14 cellular contexts compared by ENCODE assay signal in the genomic region with DNA sequence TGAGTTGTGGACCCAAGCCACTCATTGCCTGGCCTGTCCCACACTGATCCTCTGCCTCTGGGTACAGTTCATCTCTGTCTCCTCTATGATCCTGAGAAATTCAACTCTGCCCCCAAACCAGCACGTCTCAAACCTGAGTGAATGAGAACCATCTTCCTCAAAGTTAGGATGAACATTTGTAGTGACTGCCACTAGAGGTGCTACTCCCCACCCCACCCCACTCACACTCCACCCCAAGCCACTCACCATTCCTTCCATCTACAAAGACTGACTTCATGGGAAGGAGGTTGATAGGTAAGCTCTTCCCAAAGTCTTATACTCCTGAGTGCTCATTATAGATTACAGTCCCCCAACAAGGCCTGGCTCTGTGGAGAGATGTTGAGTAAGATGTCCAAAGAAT. TPM values are rescaled to one million over a fixed set of nuclear protein-coding genes. Genes with fewer than 3 reads are reported as not detected.
DNase-seq lines count a peak whose midpoint lies in the region; ATAC-seq, FAIRE-seq and TF ChIP-seq lines count a peak whose summit lies in the region.
"Had no signal": no experiment of that assay in that cellular context is flagged by ENCODE, and none has a peak within 500 bp of the region (broad histone marks: within the 10 kb centered on the region; RNA-seq: fewer than 3 reads in every experiment).

No MANE protein-coding gene starts in this region.

- H3K79me2 ChIP-seq in keratinocyte (ENCODE audit: control insufficient read depth, insufficient read depth, low read length) (no peaks in the 10 kb centered on the region), PC-9 (ENCODE audit: low read depth) (no peaks in the 10 kb centered on the region)

- peak; percentile 56 for ATAC-seq in GM19351 (IDR thresholded peaks at IDR 0.05; ENCODE audit: unreplicated experiment)
- ATAC-seq in Panc1 = no peak; the same call in 1 of the 2 replicates
- no peak for ATAC-seq in HG03159 (IDR thresholded peaks at IDR 0.05; ENCODE audit: unreplicated experiment)

- dilution Hi-C loops in keratinocyte (cut with MboI; ENCODE audit: extremely low pct_ligation_motif_present, low sequenced_read_pairs) = no loop called here

- in situ Hi-C loops in Panc1 (cut with HindIII; ENCODE audit: low pct_unique_long_range_greater_than_20kb, low sequenced_read_pairs) = no loop called here

- H3K4me1 ChIP-seq in Panc1 (ENCODE audit: control insufficient read depth, insufficient read depth, low read length) (no peaks in the 10 kb centered on the region; the same call in 1 of the 2 replicates), keratinocyte (ENCODE audit: control insufficient read depth, extremely low read depth, insufficient read depth, low read length) (peaks cover 3% of the 10 kb centered on the region), PC-9 (replicated peaks; ENCODE audit: insufficient read depth) (peaks cover 5% of the 10 kb centered on the region; the same call in 1 of the 2 replicates)

- H3K4me2 ChIP-seq in keratinocyte (ENCODE audit: control insufficient read depth, extremely low read depth, insufficient read depth, low read depth, low read length) (no peak overlapping the region), PC-9 (no peak overlapping the region)
- H3K4me2 ChIP-seq: BLaER1 treated with 17β-estradiol and CSF1 and Interleukin-3, amounts not matched to agents 10 nM and 100 nM had no signal

- H3K27me3 ChIP-seq in AG04450 (ENCODE audit: control insufficient read depth, insufficient read depth, low read length) = no peaks in the 10 kb centered on the region
- no peaks in the 10 kb centered on the region for H3K27me3 ChIP-seq in Panc1 (ENCODE audit: control insufficient read depth, insufficient read depth, low read length)
- H3K27me3 ChIP-seq in keratinocyte (ENCODE audit: control insufficient read depth, extremely low read depth, insufficient read depth, low read length) = no peaks in the 10 kb centered on the region
- no peaks in the 10 kb centered on the region for H3K27me3 ChIP-seq in PC-9 (ENCODE audit: insufficient read depth, low read depth)
- H3K27me3 ChIP-seq: BLaER1 treated with 17β-estradiol and CSF1 and Interleukin-3, amounts not matched to agents 10 nM and 100 nM had no signal

- TF ChIP-seq CTCF in AG04450 (IDR thresholded peaks at IDR 0.05; ENCODE audit: low read depth, low read length) (peak; percentile 4; the same call in 1 of the 2 replicates), Panc1 (IDR thresholded peaks at IDR 0.05) (peak; percentile 21), keratinocyte (optimal IDR thresholded peaks at IDR 0.05 in 1 of 3, IDR thresholded peaks at IDR 0.05 in 1 of 3, conservative IDR thresholded peaks at IDR 0.05 in 1 of 3; ENCODE audit: extremely low read depth in 1 of 3, insufficient read depth in 2 of 3, low read length in 3 of 3) (peak in 2 of 3 experiments; percentile 19 to 36), PC-9 (conservative IDR thresholded peaks at IDR 0.05) (no peak)

- FAIRE-seq in keratinocyte (lab: Jason Lieb, UNC) = no peak

- intact Hi-C loops in Panc1 (cut with micrococcal nuclease; ENCODE audit: unreplicated experiment) = no loop called here
- intact Hi-C loops in PC-9 (cut with micrococcal nuclease; ENCODE audit: unreplicated experiment) = no loop called here

- H3K4me3 ChIP-seq in AG04450 (ENCODE audit: low read depth, low read length) (no peak overlapping the region), Panc1 (ENCODE audit: low read depth in 2 of 2, low read length in 2 of 2) (no peak overlapping the region), keratinocyte (ENCODE audit: control insufficient read depth in 2 of 3, extremely low read depth in 1 of 3, insufficient read depth in 2 of 3, low read depth in 1 of 3, low read length in 3 of 3) (no peak overlapping the region), PC-9 (no peak overlapping the region)
- H3K4me3 ChIP-seq: BLaER1 treated with 17β-estradiol and CSF1 and Interleukin-3, amounts not matched to agents 10 nM and 100 nM; thoracic aorta had no signal

- BruUV-seq in Panc1 (replicated peaks; lab: Mats Ljungman, UMichigan) = no TSS peak
- no TSS peak for BruUV-seq in PC-9 (replicated peaks; lab: Mats Ljungman, UMichigan)

- H4K20me1 ChIP-seq in keratinocyte (ENCODE audit: control insufficient read depth, extremely low read depth, insufficient read depth, low read length) (no peaks in the 10 kb centered on the region), PC-9 (ENCODE audit: insufficient read depth) (no peaks in the 10 kb centered on the region)
- H4K20me1 ChIP-seq: BLaER1 treated with 17β-estradiol and CSF1 and Interleukin-3, amounts not matched to agents 10 nM and 100 nM had no signal

- no peaks in the 10 kb centered on the region for H3F3A ChIP-seq in PC-9 (ENCODE audit: insufficient read depth, low read depth)

- no peaks in the 10 kb centered on the region for H3K9me1 ChIP-seq in keratinocyte (ENCODE audit: control insufficient read depth, extremely low read depth, insufficient read depth, low read length)

- H2AFZ ChIP-seq in keratinocyte (ENCODE audit: control insufficient read depth, low read length) (no peak overlapping the region), PC-9 (no peak overlapping the region)

- H3K27ac ChIP-seq in AG04450 (ENCODE audit: low read depth, low read length) = peak overlapping the region; percentile 80
- H3K27ac ChIP-seq in Panc1 (ENCODE audit: low read length) = no peak overlapping the region
- H3K27ac ChIP-seq in keratinocyte (ENCODE audit: control insufficient read depth, insufficient read depth, low read length) = no peak overlapping the region
- H3K27ac ChIP-seq in PC-9 = no peak overlapping the region
- H3K27ac ChIP-seq: BLaER1 treated with 17β-estradiol and CSF1 and Interleukin-3, amounts not matched to agents 10 nM and 100 nM; thoracic aorta had no signal

- CTCF ChIA-PET in AG04450 (lab: Charles Lee) (interaction anchor here (0.6 to 1.9 kb wide), 3 partner anchors 14 to 142 kb away, joined by 3 to 7 read pairs (median 4); no protein-coding TSS in a partner anchor), Panc1 (lab: Charles Lee) (no interaction called here), PC-9 (lab: Charles Lee) (no interaction called here)

- H3K9ac ChIP-seq in keratinocyte (ENCODE audit: control insufficient read depth, extremely low read depth, insufficient read depth, low read length) = no peak overlapping the region
- H3K9ac ChIP-seq: BLaER1 treated with 17β-estradiol and CSF1 and Interleukin-3, amounts not matched to agents 10 nM and 100 nM had no signal

- H3K36me3 ChIP-seq in Panc1 (ENCODE audit: control insufficient read depth, insufficient read depth, low read length) = no peaks in the 10 kb centered on the region
- H3K36me3 ChIP-seq in keratinocyte (ENCODE audit: control insufficient read depth in 2 of 2, extremely low read depth in 1 of 2, insufficient read depth in 2 of 2, low read length in 2 of 2) = no peaks in the 10 kb centered on the region
- no peaks in the 10 kb centered on the region for H3K36me3 ChIP-seq in PC-9 (ENCODE audit: low read depth)
- H3K36me3 ChIP-seq: thoracic aorta had no signal

- POLR2A ChIA-PET in AG04450 (lab: Yijun Ruan, JAX) = interaction anchor here (1.8 kb wide), 1 partner anchor 14 kb away, joined by 9 read pairs; no protein-coding TSS in a partner anchor
- POLR2A ChIA-PET in Panc1 (lab: Charles Lee) = no interaction called here
- POLR2A ChIA-PET in PC-9 (lab: Charles Lee; ENCODE audit: unreplicated experiment) = no interaction called here

- H3K9me2 ChIP-seq in PC-9 (ENCODE audit: insufficient read depth) = no peaks in the 10 kb centered on the region

- no peak for DNase-seq in AG04450 (ENCODE audit: low read depth, low spot score)
- DNase-seq in Panc1 (ENCODE audit: low read depth, low spot score) = no peak
- DNase-seq in keratinocyte (ENCODE audit: low read depth, low spot score) = no peak
- no peak for DNase-seq in COLO668 (lab: John Stamatoyannopoulos, UW; ENCODE audit: unreplicated experiment)
- DNase-seq in PC-9 = no peak
- DNase-seq in DMS153 treated with DMSO at 0.1 percent for 48 hours (lab: John Stamatoyannopoulos, UW; ENCODE audit: unreplicated experiment) = no peak
- DNase-seq: activated CD4-positive, alpha-beta T cell treated with anti-CD3 and anti-CD28 coated beads, Interleukin-2, amount 50 U/mL, for 4 hours; activated naive CD8-positive, alpha-beta T cell treated with anti-CD3 and anti-CD28 coated beads, Interleukin-2, amount 10 ng/mL, durations not matched to agents 7 days and 5 days; NCI-H1436 treated with DMSO at 0.1 percent for 48 hours; posterior cingulate gyrus had no signal

- H3K9me3 ChIP-seq in AG04450 (ENCODE audit: control insufficient read depth, insufficient read depth, low read length) = no peaks in the 10 kb centered on the region
- H3K9me3 ChIP-seq in Panc1 (ENCODE audit: control insufficient read depth, insufficient read depth, low read depth, low read length) = no peaks in the 10 kb centered on the region
- no peaks in the 10 kb centered on the region for H3K9me3 ChIP-seq in keratinocyte (ENCODE audit: control insufficient read depth, low read depth, low read length)
- no peaks in the 10 kb centered on the region; the same call in 1 of the 2 replicates for H3K9me3 ChIP-seq in PC-9 (ENCODE audit: insufficient read depth, low read depth)
- H3K9me3 ChIP-seq: thoracic aorta had no signal

RNA-seq across cellular contexts. Expression of gene NEK10, which starts 43.8 kb away (rescaled TPM):
- 2.3 and 3.0 TPM in 2 replicates for polyA plus RNA-seq in AG04450 (2011; rRNA removed)
- polyA minus RNA-seq in AG04450 (2011; rRNA and poly(A)+ RNA removed) = 7.3 and 10.8 TPM in 2 replicates
- total RNA-seq in Panc1 (2021; ENCODE audit: unreplicated experiment) = 5.7 TPM
- polyA plus RNA-seq in Panc1 (2012; ENCODE audit: insufficient read length) = 0.94 TPM
- polyA plus RNA-seq in keratinocyte = 0.37 to 0.98 TPM (median 0.97 TPM) in 3 replicates
- 0.49 TPM for polyA plus RNA-seq in keratinocyte (2011; ENCODE audit: low read depth)
- 0.27 and 0.49 TPM in 2 replicates for polyA plus RNA-seq in keratinocyte (2011; cell fraction: cytosol; rRNA removed)
- 1.1 and 2.2 TPM in 2 replicates for polyA plus RNA-seq in keratinocyte (2011; cell fraction: nucleus; rRNA removed)
- polyA plus RNA-seq in keratinocyte (2012; ENCODE audit: low replicate concordance) = 0.29 and 0.55 TPM in 2 replicates
- polyA minus RNA-seq in keratinocyte = 2.6 to 5.0 TPM in 2 of 3 replicates, not detected in the other
- not detected for polyA minus RNA-seq in keratinocyte (2011; cell fraction: cytosol; rRNA and poly(A)+ RNA removed)
- polyA minus RNA-seq in keratinocyte (2011; cell fraction: nucleus; rRNA and poly(A)+ RNA removed) = 7.0 and 13.3 TPM in 2 replicates
- total RNA-seq in PC-9 (2021) = 1.7 and 4.3 TPM in 2 replicates
